Comparison of ENCODE assay signal across 18 cellular contexts in the genomic region with DNA sequence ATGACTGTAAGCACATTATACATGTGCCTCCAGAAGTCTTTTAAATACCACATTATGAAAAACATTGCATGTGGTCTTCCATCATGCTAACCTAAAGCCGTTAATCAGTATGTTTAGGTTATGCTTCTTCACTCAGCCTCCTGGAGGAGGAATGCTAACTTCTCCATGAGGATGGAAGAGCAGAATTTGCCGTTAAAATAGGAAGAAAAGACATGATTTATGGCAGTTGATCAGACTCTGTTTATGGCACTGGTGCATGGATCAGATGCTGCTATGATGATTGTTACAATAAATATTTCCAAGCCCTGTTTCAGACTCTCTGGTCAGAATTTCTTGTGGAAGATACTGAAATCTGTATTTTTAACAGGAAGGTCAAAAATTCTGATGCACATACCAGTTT. TPM values are rescaled to one million over a fixed set of nuclear protein-coding genes. Genes with fewer than 3 reads are reported as not detected.
DNase-seq lines count a peak whose midpoint lies in the region; ATAC-seq and TF ChIP-seq lines count a peak whose summit lies in the region.
"Had no signal": no experiment of that assay in that cellular context is flagged by ENCODE, and none has a peak within 500 bp of the region (broad histone marks: within the 10 kb centered on the region; RNA-seq: fewer than 3 reads in every experiment).

No MANE protein-coding gene starts in this region.

- TF ChIP-seq CTCF in fibroblast of villous mesenchyme (IDR thresholded peaks at IDR 0.05; ENCODE audit: insufficient read depth, low read depth, low read length) (no peak), brain microvascular endothelial cell (IDR thresholded peaks at IDR 0.05; ENCODE audit: low read depth, low read length, missing control alignments) (no peak)

- H3K4me3 ChIP-seq in fibroblast of villous mesenchyme (ENCODE audit: low read depth, low read length) (no peak overlapping the region), brain microvascular endothelial cell (ENCODE audit: low read depth, low read length) (no peak overlapping the region)
- H3K4me3 ChIP-seq: HAP-1, SK-N-MC had no signal

- in situ Hi-C loops in brain microvascular endothelial cell (cut with HindIII; ENCODE audit: low pct_ligation_motif_present, low sequenced_read_pairs) = no loop called here

- no peaks in the 10 kb centered on the region for H3K36me3 ChIP-seq in brain microvascular endothelial cell (replicated peaks)
- H3K36me3 ChIP-seq: HAP-1 had no signal

- DNase-seq in GM03348 (ENCODE audit: low spot score) (peak; percentile 24), M059J (ENCODE audit: low read depth) (peak; percentile 12), fibroblast of villous mesenchyme (ENCODE audit: low read depth) (peak; percentile 87), dermis blood vessel endothelial cell (no peak), brain microvascular endothelial cell (no peak)
- DNase-seq: DND-41, GDM1, KBM-7, NCI-H1417, NCI-H187, NCI-H2107, NCI-H226, NCI-H524, SHP77 had no signal

- H3K27me3 ChIP-seq in brain microvascular endothelial cell (replicated peaks) = no peaks in the 10 kb centered on the region

- H3K27ac ChIP-seq in brain microvascular endothelial cell = no peak overlapping the region
- H3K27ac ChIP-seq: SK-N-MC had no signal

- ATAC-seq in HG02981 (IDR thresholded peaks at IDR 0.05; ENCODE audit: unreplicated experiment) = no peak
- ATAC-seq in GM21526 (IDR thresholded peaks at IDR 0.05; ENCODE audit: low FRiP score, unreplicated experiment) = no peak

RNA-seq across cellular contexts. Expression of a gene that starts 31.7 kb away (rescaled TPM):
- 17.5 and 26.7 TPM in 2 replicates for total RNA-seq in M059J (2014; rRNA removed; shearing (Covaris generic))
- 26.7 and 31.5 TPM in 2 replicates for total RNA-seq in fibroblast of villous mesenchyme
- 26.5 and 33.5 TPM in 2 replicates for total RNA-seq in dermis blood vessel endothelial cell

Comparison
In these comparisons a context has a peak if more than half of its experiments do, and no peak if none do; other contexts are left out.
1. DNase-seq: peak in GM03348 (single experiment), M059J (single experiment) and fibroblast of villous mesenchyme (single experiment); none in dermis blood vessel endothelial cell (single experiment) and brain microvascular endothelial cell (single experiment).